ENCODE assay signal across 18 cellular contexts in genomic region chr1:103341377-103341880, GRCh38.
"Had no signal": no experiment of that assay in that cellular context is flagged by ENCODE, and none has a peak within 500 bp of the region (broad histone marks: within the 10 kb centered on the region; RNA-seq: fewer than 3 reads in every experiment).

No MANE protein-coding gene starts in this region.

- H3K27ac ChIP-seq: colonic mucosa, heart left ventricle, tibial artery, vagina had no signal

- H3K4me1 ChIP-seq: colonic mucosa, heart left ventricle, tibial artery, vagina had no signal

- H3K4me3 ChIP-seq: colonic mucosa, heart left ventricle, tibial artery, vagina had no signal

- H3K27me3 Mint-ChIP-seq: activated naive CD8-positive, alpha-beta T cell treated with anti-CD3 and anti-CD28 coated beads for 36 hours had no signal

- H3K27ac Mint-ChIP-seq: activated naive CD8-positive, alpha-beta T cell treated with anti-CD3 and anti-CD28 coated beads for 36 hours; activated T-cell treated with anti-CD3 and anti-CD28 coated beads, Interleukin-2, amount 50 U/mL, for 72 hours; natural killer cell; stimulated activated effector memory CD8-positive, alpha-beta T cell treated with anti-CD3 and anti-CD28 coated beads, Interleukin-12 subunit alpha, Interleukin-12 subunit beta, amount 100 ng/mL, for 72 hours had no signal

- H3K9me3 ChIP-seq: colonic mucosa, heart left ventricle, tibial artery, vagina had no signal

- H3K36me3 Mint-ChIP-seq: activated naive CD8-positive, alpha-beta T cell treated with anti-CD3 and anti-CD28 coated beads for 36 hours; natural killer cell; stimulated activated effector memory CD8-positive, alpha-beta T cell treated with anti-CD3 and anti-CD28 coated beads, Interleukin-12 subunit alpha, Interleukin-12 subunit beta, amount 100 ng/mL, for 72 hours had no signal

- H3K27me3 ChIP-seq: colonic mucosa, heart left ventricle, tibial artery, vagina had no signal

- FAIRE-seq: endothelial cell of umbilical vein, frontal cortex, islet of Langerhans had no signal

- ATAC-seq: activated CD4-positive, CD25-positive, alpha-beta regulatory T cell treated with anti-CD3 and anti-CD28 coated beads, Interleukin-2, amount 50 U/mL, for 24 hours; activated T-cell treated with anti-CD3 and anti-CD28 coated beads, Interleukin-2, amount 50 U/mL, for 72 hours; heart left ventricle; left lobe of liver; natural killer cell; right cardiac atrium; stimulated activated effector memory CD8-positive, alpha-beta T cell treated with anti-CD3 and anti-CD28 coated beads, Interleukin-12 subunit alpha, Interleukin-12 subunit beta, amount 100 ng/mL, for 72 hours had no signal

- H3K4me1 Mint-ChIP-seq: activated naive CD8-positive, alpha-beta T cell treated with anti-CD3 and anti-CD28 coated beads for 36 hours; natural killer cell; stimulated activated effector memory CD8-positive, alpha-beta T cell treated with anti-CD3 and anti-CD28 coated beads, Interleukin-12 subunit alpha, Interleukin-12 subunit beta, amount 100 ng/mL, for 72 hours had no signal

- H3K4me3 Mint-ChIP-seq: activated naive CD8-positive, alpha-beta T cell treated with anti-CD3 and anti-CD28 coated beads for 36 hours; activated T-cell treated with anti-CD3 and anti-CD28 coated beads, Interleukin-2, amount 50 U/mL, for 72 hours; natural killer cell; stimulated activated effector memory CD8-positive, alpha-beta T cell treated with anti-CD3 and anti-CD28 coated beads, Interleukin-12 subunit alpha, Interleukin-12 subunit beta, amount 100 ng/mL, for 72 hours had no signal

- H3K36me3 ChIP-seq: colonic mucosa, heart left ventricle, tibial artery, vagina had no signal

- DNase-seq: activated CD4-positive, alpha-beta T cell treated with anti-CD3 and anti-CD28 coated beads, Interleukin-2, amount 50 U/mL, for 48 hours; activated gamma-delta T cell treated with Interleukin-2 at 50 U/mL for 16 hours; activated naive CD8-positive, alpha-beta T cell treated with anti-CD3 and anti-CD28 coated beads for 36 hours; activated T-cell treated with anti-CD3 and anti-CD28 coated beads, Interleukin-2, amount 50 U/mL, for 72 hours; aorta; colonic mucosa; effector CD4-positive, alpha-beta T cell; heart left ventricle; natural killer cell; right cardiac atrium; tibial artery had no signal

- H3K9me3 Mint-ChIP-seq: activated naive CD8-positive, alpha-beta T cell treated with anti-CD3 and anti-CD28 coated beads for 36 hours; activated T-cell treated with anti-CD3 and anti-CD28 coated beads, Interleukin-2, amount 50 U/mL, for 72 hours had no signal
